In the genomic region with DNA sequence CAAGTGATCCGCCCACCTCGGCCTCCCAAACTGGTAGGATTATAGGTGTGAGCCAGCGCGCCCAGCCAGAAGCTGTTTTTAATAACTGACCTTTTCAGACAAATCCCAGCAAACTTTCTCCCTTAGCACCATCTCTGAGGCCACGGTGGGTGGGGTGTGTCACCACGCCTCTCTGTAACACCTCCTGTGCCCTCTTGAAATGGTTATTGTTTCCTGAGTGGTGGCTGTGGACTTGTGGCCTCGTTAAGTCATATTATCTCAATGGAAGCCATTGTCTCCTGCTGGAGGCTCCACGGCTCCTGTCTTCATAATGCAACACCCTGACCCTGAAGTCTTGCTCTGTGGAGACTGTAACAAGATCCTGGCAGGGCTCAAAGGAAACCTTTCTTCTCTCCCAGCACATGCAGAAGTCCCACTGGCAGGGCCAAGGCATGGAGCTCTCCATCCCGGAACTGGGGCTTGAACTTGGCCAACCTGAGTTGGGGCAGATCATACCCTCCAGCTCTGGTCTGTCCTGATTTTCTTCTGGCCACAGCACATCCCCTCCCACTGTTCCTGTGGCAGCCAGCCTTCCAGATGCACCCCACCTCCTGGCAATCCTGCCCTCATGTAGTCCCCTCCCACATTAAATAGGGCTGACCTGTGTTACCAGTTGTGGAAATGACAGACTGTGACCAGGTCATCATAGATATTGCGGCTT, we compare ENCODE assay signal across 1 cellular context.
A peak's percentile ranks its signal among the peaks of the same experiment; 100 is the strongest.
TF ChIP-seq lines count a peak whose summit lies in the region.

No MANE protein-coding gene starts in this region.

TF ChIP-seq in HepG2, 621 proteins besides CTCF, POLR2A, EP300 and RAD21 (continued from another document and continues in another):
- TF ChIP-seq HNF4G (IDR thresholded peaks at IDR 0.05; ENCODE audit: borderline replicate concordance, low read depth, low read length), result peak; percentile 89
- no peak for TF ChIP-seq HNF4G (CRISPR knock-in tag; IDR thresholded peaks at IDR 0.05; ENCODE audit: borderline replicate concordance, low read depth)
- TF ChIP-seq, protein P1, sequence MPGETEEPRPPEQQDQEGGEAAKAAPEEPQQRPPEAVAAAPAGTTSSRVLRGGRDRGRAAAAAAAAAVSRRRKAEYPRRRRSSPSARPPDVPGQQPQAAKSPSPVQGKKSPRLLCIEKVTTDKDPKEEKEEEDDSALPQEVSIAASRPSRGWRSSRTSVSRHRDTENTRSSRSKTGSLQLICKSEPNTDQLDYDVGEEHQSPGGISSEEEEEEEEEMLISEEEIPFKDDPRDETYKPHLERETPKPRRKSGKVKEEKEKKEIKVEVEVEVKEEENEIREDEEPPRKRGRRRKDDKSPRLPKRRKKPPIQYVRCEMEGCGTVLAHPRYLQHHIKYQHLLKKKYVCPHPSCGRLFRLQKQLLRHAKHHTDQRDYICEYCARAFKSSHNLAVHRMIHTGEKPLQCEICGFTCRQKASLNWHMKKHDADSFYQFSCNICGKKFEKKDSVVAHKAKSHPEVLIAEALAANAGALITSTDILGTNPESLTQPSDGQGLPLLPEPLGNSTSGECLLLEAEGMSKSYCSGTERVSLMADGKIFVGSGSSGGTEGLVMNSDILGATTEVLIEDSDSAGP (CRISPR knock-in tag; IDR thresholded peaks at IDR 0.05; ENCODE audit: borderline replicate concordance), result no peak
- TF ChIP-seq DR1 (CRISPR knock-in tag; IDR thresholded peaks at IDR 0.05), result no peak
- TF ChIP-seq, protein P2, sequence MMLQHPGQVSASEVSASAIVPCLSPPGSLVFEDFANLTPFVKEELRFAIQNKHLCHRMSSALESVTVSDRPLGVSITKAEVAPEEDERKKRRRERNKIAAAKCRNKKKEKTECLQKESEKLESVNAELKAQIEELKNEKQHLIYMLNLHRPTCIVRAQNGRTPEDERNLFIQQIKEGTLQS (CRISPR knock-in tag; IDR thresholded peaks at IDR 0.05), result no peak
- TF ChIP-seq SALL1 (CRISPR knock-in tag; IDR thresholded peaks at IDR 0.05), result peak; percentile 4; the same call in 1 of the 2 replicates
- no peak for TF ChIP-seq ZNF232 (CRISPR knock-in tag; IDR thresholded peaks at IDR 0.05; ENCODE audit: borderline replicate concordance)
- TF ChIP-seq, protein P3, sequence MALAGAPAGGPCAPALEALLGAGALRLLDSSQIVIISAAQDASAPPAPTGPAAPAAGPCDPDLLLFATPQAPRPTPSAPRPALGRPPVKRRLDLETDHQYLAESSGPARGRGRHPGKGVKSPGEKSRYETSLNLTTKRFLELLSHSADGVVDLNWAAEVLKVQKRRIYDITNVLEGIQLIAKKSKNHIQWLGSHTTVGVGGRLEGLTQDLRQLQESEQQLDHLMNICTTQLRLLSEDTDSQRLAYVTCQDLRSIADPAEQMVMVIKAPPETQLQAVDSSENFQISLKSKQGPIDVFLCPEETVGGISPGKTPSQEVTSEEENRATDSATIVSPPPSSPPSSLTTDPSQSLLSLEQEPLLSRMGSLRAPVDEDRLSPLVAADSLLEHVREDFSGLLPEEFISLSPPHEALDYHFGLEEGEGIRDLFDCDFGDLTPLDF (CRISPR knock-in tag; IDR thresholded peaks at IDR 0.05), result no peak
- TF ChIP-seq, protein P4, sequence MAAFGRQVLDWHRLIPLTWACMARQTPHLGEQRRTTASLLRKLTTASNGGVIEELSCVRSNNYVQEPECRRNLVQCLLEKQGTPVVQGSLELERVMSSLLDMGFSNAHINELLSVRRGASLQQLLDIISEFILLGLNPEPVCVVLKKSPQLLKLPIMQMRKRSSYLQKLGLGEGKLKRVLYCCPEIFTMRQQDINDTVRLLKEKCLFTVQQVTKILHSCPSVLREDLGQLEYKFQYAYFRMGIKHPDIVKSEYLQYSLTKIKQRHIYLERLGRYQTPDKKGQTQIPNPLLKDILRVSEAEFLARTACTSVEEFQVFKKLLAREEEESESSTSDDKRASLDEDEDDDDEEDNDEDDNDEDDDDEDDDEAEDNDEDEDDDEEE (CRISPR knock-in tag; IDR thresholded peaks at IDR 0.05), result 0 out of 2 replicates have a peak, but pooled peaks have one; percentile 9
- TF ChIP-seq FOXK2 (IDR thresholded peaks at IDR 0.05), result no peak
- TF ChIP-seq, protein P5, sequence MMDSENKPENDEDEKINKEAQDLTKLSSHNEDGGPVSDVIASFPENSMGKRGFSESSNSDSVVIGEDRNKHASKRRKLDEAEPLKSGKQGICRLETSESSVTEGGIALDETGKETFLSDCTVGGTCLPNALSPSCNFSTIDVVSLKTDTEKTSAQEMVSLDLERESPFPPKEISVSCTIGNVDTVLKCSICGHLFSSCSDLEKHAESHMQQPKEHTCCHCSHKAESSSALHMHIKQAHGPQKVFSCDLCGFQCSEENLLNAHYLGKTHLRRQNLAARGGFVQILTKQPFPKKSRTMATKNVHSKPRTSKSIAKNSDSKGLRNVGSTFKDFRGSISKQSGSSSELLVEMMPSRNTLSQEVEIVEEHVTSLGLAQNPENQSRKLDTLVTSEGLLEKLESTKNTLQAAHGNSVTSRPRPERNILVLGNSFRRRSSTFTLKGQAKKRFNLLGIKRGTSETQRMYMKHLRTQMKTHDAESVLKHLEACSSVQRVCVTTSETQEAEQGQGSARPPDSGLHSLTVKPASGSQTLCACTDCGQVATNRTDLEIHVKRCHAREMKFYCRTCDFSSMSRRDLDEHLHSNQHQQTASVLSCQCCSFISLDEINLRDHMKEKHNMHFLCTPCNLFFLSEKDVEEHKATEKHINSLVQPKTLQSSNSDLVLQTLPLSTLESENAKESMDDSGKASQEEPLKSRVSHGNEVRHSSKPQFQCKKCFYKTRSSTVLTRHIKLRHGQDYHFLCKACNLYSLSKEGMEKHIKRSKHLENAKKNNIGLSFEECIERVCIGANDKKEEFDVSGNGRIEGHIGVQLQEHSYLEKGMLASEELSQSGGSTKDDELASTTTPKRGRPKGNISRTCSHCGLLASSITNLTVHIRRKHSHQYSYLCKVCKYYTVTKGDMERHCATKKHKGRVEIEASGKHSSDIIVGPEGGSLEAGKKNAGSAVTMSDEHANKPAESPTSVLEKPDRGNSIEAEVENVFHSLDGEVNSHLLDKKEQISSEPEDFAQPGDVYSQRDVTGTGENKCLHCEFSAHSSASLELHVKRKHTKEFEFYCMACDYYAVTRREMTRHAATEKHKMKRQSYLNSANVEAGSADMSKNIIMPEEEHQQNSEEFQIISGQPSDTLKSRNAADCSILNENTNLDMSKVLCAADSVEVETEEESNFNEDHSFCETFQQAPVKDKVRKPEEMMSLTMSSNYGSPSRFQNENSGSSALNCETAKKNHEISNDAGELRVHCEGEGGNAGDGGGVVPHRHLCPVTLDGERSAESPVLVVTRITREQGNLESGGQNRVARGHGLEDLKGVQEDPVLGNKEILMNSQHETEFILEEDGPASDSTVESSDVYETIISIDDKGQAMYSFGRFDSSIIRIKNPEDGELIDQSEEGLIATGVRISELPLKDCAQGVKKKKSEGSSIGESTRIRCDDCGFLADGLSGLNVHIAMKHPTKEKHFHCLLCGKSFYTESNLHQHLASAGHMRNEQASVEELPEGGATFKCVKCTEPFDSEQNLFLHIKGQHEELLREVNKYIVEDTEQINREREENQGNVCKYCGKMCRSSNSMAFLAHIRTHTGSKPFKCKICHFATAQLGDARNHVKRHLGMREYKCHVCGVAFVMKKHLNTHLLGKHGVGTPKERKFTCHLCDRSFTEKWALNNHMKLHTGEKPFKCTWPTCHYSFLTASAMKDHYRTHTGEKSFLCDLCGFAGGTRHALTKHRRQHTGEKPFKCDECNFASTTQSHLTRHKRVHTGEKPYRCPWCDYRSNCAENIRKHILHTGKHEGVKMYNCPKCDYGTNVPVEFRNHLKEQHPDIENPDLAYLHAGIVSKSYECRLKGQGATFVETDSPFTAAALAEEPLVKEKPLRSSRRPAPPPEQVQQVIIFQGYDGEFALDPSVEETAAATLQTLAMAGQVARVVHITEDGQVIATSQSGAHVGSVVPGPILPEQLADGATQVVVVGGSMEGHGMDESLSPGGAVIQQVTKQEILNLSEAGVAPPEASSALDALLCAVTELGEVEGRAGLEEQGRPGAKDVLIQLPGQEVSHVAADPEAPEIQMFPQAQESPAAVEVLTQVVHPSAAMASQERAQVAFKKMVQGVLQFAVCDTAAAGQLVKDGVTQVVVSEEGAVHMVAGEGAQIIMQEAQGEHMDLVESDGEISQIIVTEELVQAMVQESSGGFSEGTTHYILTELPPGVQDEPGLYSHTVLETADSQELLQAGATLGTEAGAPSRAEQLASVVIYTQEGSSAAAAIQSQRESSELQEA (CRISPR knock-in tag; IDR thresholded peaks at IDR 0.05; ENCODE audit: not compliant biosample characterization), result no peak
- TF ChIP-seq ISL2 (CRISPR knock-in tag; IDR thresholded peaks at IDR 0.05), result no peak
- TF ChIP-seq, protein P6, sequence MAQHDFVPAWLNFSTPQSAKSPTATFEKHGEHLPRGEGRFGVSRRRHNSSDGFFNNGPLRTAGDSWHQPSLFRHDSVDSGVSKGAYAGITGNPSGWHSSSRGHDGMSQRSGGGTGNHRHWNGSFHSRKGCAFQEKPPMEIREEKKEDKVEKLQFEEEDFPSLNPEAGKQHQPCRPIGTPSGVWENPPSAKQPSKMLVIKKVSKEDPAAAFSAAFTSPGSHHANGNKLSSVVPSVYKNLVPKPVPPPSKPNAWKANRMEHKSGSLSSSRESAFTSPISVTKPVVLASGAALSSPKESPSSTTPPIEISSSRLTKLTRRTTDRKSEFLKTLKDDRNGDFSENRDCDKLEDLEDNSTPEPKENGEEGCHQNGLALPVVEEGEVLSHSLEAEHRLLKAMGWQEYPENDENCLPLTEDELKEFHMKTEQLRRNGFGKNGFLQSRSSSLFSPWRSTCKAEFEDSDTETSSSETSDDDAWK (CRISPR knock-in tag; IDR thresholded peaks at IDR 0.05), result no peak
- TF ChIP-seq KLF9 (CRISPR knock-in tag; IDR thresholded peaks at IDR 0.05; ENCODE audit: low read depth), result peak; percentile 19; the same call in 1 of the 2 replicates
- no peak for TF ChIP-seq MXD4 (CRISPR knock-in tag; IDR thresholded peaks at IDR 0.05)
- TF ChIP-seq, protein P7, sequence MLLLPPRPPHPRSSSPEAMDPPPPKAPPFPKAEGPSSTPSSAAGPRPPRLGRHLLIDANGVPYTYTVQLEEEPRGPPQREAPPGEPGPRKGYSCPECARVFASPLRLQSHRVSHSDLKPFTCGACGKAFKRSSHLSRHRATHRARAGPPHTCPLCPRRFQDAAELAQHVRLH (CRISPR knock-in tag; IDR thresholded peaks at IDR 0.05; ENCODE audit: borderline replicate concordance, low read depth), result no peak
- TF ChIP-seq TARDBP (CRISPR knock-in tag; IDR thresholded peaks at IDR 0.05), result no peak
- TF ChIP-seq ZFAT (CRISPR knock-in tag; conservative IDR thresholded peaks at IDR 0.05), result no peak
- TF ChIP-seq MAFG (CRISPR knock-in tag; IDR thresholded peaks at IDR 0.05), result no peak
- peak; percentile 84; the same call in 1 of the 2 replicates for TF ChIP-seq ZNF292 (CRISPR knock-in tag; IDR thresholded peaks at IDR 0.05; ENCODE audit: borderline replicate concordance, low read depth)
- TF ChIP-seq, protein P8, sequence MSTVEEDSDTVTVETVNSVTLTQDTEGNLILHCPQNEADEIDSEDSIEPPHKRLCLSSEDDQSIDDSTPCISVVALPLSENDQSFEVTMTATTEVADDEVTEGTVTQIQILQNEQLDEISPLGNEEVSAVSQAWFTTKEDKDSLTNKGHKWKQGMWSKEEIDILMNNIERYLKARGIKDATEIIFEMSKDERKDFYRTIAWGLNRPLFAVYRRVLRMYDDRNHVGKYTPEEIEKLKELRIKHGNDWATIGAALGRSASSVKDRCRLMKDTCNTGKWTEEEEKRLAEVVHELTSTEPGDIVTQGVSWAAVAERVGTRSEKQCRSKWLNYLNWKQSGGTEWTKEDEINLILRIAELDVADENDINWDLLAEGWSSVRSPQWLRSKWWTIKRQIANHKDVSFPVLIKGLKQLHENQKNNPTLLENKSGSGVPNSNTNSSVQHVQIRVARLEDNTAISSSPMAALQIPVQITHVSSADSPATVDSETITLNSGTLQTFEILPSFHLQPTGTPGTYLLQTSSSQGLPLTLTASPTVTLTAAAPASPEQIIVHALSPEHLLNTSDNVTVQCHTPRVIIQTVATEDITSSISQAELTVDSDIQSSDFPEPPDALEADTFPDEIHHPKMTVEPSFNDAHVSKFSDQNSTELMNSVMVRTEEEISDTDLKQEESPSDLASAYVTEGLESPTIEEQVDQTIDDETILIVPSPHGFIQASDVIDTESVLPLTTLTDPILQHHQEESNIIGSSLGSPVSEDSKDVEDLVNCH (CRISPR knock-in tag; IDR thresholded peaks at IDR 0.05), result no peak
- TF ChIP-seq, protein P9, sequence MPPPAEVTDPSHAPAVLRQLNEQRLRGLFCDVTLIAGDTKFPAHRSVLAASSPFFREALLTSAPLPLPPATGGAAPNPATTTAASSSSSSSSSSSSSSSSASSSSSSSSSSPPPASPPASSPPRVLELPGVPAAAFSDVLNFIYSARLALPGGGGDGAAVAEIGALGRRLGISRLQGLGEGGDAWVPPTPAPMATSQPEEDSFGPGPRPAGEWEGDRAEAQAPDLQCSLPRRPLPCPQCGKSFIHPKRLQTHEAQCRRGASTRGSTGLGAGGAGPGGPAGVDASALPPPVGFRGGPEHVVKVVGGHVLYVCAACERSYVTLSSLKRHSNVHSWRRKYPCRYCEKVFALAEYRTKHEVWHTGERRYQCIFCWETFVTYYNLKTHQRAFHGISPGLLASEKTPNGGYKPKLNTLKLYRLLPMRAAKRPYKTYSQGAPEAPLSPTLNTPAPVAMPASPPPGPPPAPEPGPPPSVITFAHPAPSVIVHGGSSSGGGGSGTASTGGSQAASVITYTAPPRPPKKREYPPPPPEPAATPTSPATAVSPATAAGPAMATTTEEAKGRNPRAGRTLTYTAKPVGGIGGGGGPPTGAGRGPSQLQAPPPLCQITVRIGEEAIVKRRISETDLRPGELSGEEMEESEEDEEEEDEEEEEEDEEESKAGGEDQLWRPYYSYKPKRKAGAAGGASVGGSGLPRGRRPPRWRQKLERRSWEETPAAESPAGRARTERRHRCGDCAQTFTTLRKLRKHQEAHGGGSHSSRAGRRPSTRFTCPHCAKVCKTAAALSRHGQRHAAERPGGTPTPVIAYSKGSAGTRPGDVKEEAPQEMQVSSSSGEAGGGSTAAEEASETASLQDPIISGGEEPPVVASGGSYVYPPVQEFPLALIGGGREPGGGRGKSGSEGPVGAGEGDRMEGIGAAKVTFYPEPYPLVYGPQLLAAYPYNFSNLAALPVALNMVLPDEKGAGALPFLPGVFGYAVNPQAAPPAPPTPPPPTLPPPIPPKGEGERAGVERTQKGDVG (CRISPR knock-in tag; IDR thresholded peaks at IDR 0.05; ENCODE audit: borderline replicate concordance), result no peak; the same call in 1 of the 2 replicates
- TF ChIP-seq ZNF660 (CRISPR knock-in tag; IDR thresholded peaks at IDR 0.05; ENCODE audit: borderline replicate concordance, low read depth), result no peak
- TF ChIP-seq, protein P10, sequence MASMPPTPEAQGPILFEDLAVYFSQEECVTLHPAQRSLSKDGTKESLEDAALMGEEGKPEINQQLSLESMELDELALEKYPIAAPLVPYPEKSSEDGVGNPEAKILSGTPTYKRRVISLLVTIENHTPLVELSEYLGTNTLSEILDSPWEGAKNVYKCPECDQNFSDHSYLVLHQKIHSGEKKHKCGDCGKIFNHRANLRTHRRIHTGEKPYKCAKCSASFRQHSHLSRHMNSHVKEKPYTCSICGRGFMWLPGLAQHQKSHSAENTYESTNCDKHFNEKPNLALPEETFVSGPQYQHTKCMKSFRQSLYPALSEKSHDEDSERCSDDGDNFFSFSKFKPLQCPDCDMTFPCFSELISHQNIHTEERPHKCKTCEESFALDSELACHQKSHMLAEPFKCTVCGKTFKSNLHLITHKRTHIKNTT (CRISPR knock-in tag; IDR thresholded peaks at IDR 0.05), result no peak
- no peak for TF ChIP-seq ZFX (CRISPR knock-in tag; IDR thresholded peaks at IDR 0.05; ENCODE audit: low read depth)
